In the genomic region with DNA sequence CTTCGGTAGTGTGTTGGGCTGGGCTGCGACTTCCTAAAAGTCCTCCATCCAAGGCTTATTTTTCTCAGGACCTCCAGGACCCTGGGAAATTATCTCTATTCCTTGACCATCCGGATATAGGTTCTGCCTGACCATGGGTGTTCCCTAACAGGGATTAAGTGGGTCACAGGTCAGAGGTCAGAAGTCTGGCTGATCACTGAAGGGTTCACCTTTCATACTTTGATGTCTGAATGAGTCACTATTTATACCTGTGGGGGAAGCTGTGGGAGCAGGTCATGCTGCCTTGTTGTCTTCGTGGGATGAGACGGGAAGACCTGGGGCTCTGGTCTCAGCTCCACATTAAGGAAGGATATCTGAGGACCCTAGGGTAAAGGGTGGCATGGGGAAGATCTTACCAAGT, we compare ENCODE assay signal across 1 cellular context.
TF ChIP-seq lines count a peak whose summit lies in the region.

No MANE protein-coding gene starts in this region.

TF ChIP-seq in HepG2, 621 proteins besides CTCF, POLR2A, EP300 and RAD21 (continued from another document):
- TF ChIP-seq, protein P1, sequence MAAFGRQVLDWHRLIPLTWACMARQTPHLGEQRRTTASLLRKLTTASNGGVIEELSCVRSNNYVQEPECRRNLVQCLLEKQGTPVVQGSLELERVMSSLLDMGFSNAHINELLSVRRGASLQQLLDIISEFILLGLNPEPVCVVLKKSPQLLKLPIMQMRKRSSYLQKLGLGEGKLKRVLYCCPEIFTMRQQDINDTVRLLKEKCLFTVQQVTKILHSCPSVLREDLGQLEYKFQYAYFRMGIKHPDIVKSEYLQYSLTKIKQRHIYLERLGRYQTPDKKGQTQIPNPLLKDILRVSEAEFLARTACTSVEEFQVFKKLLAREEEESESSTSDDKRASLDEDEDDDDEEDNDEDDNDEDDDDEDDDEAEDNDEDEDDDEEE (CRISPR knock-in tag; IDR thresholded peaks at IDR 0.05) = no peak
- TF ChIP-seq NR2F1 (CRISPR knock-in tag; IDR thresholded peaks at IDR 0.05) = peak; percentile 87 to 89
- TF ChIP-seq ZBTB42 (CRISPR knock-in tag; IDR thresholded peaks at IDR 0.05) = no peak
- TF ChIP-seq NR2F2 (IDR thresholded peaks at IDR 0.05; ENCODE audit: borderline replicate concordance, low read depth) = peak; percentile 76
- TF ChIP-seq, protein P2, sequence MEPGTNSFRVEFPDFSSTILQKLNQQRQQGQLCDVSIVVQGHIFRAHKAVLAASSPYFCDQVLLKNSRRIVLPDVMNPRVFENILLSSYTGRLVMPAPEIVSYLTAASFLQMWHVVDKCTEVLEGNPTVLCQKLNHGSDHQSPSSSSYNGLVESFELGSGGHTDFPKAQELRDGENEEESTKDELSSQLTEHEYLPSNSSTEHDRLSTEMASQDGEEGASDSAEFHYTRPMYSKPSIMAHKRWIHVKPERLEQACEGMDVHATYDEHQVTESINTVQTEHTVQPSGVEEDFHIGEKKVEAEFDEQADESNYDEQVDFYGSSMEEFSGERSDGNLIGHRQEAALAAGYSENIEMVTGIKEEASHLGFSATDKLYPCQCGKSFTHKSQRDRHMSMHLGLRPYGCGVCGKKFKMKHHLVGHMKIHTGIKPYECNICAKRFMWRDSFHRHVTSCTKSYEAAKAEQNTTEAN (CRISPR knock-in tag; conservative IDR thresholded peaks at IDR 0.05) = no peak
- TF ChIP-seq WIZ (CRISPR knock-in tag; IDR thresholded peaks at IDR 0.05) = no peak
- no peak for TF ChIP-seq CC2D1A (CRISPR knock-in tag; IDR thresholded peaks at IDR 0.05)
- no peak for TF ChIP-seq CBX1 (IDR thresholded peaks at IDR 0.05; ENCODE audit: low read depth)
